In the genomic region with DNA sequence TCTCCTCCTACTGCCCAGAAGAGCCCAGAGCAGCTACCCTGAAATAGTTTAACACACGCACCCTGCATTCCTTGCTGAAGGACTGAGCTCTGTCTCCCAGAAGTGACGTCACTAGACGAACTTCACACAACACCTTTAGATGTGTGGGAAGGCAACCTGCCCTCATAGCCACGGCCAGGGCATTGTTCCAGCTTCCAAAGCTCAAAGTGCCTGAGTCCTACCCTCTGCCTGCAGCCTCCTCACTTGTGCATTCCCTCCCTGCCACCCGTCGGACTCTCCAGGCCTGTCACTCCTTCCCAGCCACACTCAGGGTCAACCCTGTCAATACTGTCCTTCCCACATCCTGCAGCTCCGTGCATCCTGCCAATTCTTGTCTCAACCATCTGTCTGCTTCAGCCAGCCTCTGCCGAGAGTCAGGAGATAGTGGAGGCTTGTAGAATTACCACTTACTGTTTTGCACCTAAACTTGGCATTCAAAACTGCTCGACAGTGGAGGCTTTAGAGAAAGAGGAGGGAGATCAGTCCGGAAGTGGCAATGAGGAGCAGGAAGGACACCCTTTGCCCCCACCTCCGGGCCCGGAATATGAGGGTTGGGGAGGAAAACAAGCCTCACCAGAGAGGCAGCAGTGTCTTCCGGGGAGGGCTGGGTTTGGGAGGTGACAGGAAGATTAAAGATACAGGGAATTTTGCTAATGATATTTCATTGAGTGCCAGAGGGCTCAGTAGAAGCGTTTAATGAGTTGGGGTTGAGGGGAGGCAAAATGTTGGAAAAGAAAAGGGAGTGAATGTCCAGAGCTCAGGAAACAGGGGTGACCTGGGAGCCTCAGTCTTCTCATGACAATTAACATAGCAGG, we compare ENCODE assay signal across 1 cellular context.
A peak's percentile ranks its signal among the peaks of the same experiment; 100 is the strongest.
TF ChIP-seq lines count a peak whose summit lies in the region.

No MANE protein-coding gene starts in this region.

TF ChIP-seq in K562, 482 proteins besides CTCF, POLR2A, EP300 and RAD21 (continued from another document and continues in another):
- TF ChIP-seq, protein P1, sequence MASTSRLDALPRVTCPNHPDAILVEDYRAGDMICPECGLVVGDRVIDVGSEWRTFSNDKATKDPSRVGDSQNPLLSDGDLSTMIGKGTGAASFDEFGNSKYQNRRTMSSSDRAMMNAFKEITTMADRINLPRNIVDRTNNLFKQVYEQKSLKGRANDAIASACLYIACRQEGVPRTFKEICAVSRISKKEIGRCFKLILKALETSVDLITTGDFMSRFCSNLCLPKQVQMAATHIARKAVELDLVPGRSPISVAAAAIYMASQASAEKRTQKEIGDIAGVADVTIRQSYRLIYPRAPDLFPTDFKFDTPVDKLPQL (IDR thresholded peaks at IDR 0.05; ENCODE audit: extremely low read depth, insufficient read length): no peak
- TF ChIP-seq NCOA6 (IDR thresholded peaks at IDR 0.05) (no peak), CREM (IDR thresholded peaks at IDR 0.05; ENCODE audit: low read depth) (peak; percentile 54), TRIM28 (IDR thresholded peaks at IDR 0.05) (no peak), CEBPB (tag; IDR thresholded peaks at IDR 0.05) (no peak), JUN (IDR thresholded peaks at IDR 0.05; ENCODE audit: borderline replicate concordance, low read depth, low read length) (no peak), JUN (CRISPR knock-in tag; IDR thresholded peaks at IDR 0.05; ENCODE audit: borderline replicate concordance) (no peak), SMARCB1 (IDR thresholded peaks at IDR 0.05; ENCODE audit: insufficient read length, low read depth) (no peak), EHMT2 (IDR thresholded peaks at IDR 0.05) (peak; percentile 43; the same call in 1 of the 2 replicates), FOXA1 (IDR thresholded peaks at IDR 0.05; ENCODE audit: borderline replicate concordance) (no peak), MTA1 (IDR thresholded peaks at IDR 0.05; ENCODE audit: borderline replicate concordance) (no peak), HMGN3 (IDR thresholded peaks at IDR 0.05; ENCODE audit: borderline replicate concordance, extremely low read depth, insufficient read length, low read depth, low read length) (no peak), HNRNPL (IDR thresholded peaks at IDR 0.05; ENCODE audit: low read depth, low read length) (no peak), FOXK1 (CRISPR knock-in tag; IDR thresholded peaks at IDR 0.05; ENCODE audit: borderline replicate concordance) (no peak), ZNF695 (CRISPR knock-in tag; IDR thresholded peaks at IDR 0.05) (no peak), STAT5B (CRISPR knock-in tag; IDR thresholded peaks at IDR 0.05) (no peak), SRF (CRISPR knock-in tag; IDR thresholded peaks at IDR 0.05) (no peak), GTF2E2 (tag; IDR thresholded peaks at IDR 0.05) (0 out of 2 replicates have a peak, but pooled peaks have one; percentile 40), NR2C2 (CRISPR knock-in tag; IDR thresholded peaks at IDR 0.05) (no peak), NR2C2 (tag; IDR thresholded peaks at IDR 0.05) (peak; percentile 95), PRMT5 (CRISPR knock-in tag; IDR thresholded peaks at IDR 0.05) (no peak), ZNF668 (CRISPR knock-in tag; IDR thresholded peaks at IDR 0.05) (no peak), PHB (CRISPR knock-in tag; IDR thresholded peaks at IDR 0.05) (no peak), FOXP1 (CRISPR knock-in tag; IDR thresholded peaks at IDR 0.05) (no peak), NFE2 (IDR thresholded peaks at IDR 0.05; ENCODE audit: low read depth) (no peak), GATAD2B (IDR thresholded peaks at IDR 0.05; ENCODE audit: borderline replicate concordance) (no peak), GTF2F1 (IDR thresholded peaks at IDR 0.05; ENCODE audit: low read depth, low read length) (no peak), SREBF2 (CRISPR knock-in tag; IDR thresholded peaks at IDR 0.05) (no peak), EGR1 (conservative IDR thresholded peaks at IDR 0.05) (no peak), FOS (IDR thresholded peaks at IDR 0.05; ENCODE audit: extremely low read depth, insufficient read length) (no peak), KLF10 (CRISPR knock-in tag; IDR thresholded peaks at IDR 0.05) (no peak), MEIS2 (IDR thresholded peaks at IDR 0.05; ENCODE audit: partially characterized antibody) (peak; percentile 22), NCOA1 (IDR thresholded peaks at IDR 0.05; ENCODE audit: low read depth) (no peak), CHD2 (IDR thresholded peaks at IDR 0.05; ENCODE audit: low read depth, low read length) (no peak), POLR3G (IDR thresholded peaks at IDR 0.05; ENCODE audit: extremely low read depth, insufficient read length, insufficient replicate concordance) (no peak)
- TF ChIP-seq, protein P2, sequence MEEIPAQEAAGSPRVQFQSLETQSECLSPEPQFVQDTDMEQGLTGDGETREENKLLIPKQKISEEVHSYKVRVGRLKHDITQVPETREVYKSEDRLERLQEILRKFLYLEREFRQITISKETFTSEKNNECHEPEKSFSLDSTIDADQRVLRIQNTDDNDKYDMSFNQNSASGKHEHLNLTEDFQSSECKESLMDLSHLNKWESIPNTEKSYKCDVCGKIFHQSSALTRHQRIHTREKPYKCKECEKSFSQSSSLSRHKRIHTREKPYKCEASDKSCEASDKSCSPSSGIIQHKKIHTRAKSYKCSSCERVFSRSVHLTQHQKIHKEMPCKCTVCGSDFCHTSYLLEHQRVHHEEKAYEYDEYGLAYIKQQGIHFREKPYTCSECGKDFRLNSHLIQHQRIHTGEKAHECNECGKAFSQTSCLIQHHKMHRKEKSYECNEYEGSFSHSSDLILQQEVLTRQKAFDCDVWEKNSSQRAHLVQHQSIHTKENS (CRISPR knock-in tag; IDR thresholded peaks at IDR 0.05): no peak
- TF ChIP-seq, protein P3, sequence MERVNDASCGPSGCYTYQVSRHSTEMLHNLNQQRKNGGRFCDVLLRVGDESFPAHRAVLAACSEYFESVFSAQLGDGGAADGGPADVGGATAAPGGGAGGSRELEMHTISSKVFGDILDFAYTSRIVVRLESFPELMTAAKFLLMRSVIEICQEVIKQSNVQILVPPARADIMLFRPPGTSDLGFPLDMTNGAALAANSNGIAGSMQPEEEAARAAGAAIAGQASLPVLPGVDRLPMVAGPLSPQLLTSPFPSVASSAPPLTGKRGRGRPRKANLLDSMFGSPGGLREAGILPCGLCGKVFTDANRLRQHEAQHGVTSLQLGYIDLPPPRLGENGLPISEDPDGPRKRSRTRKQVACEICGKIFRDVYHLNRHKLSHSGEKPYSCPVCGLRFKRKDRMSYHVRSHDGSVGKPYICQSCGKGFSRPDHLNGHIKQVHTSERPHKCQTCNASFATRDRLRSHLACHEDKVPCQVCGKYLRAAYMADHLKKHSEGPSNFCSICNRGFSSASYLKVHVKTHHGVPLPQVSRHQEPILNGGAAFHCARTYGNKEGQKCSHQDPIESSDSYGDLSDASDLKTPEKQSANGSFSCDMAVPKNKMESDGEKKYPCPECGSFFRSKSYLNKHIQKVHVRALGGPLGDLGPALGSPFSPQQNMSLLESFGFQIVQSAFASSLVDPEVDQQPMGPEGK (CRISPR knock-in tag; IDR thresholded peaks at IDR 0.05; ENCODE audit: borderline replicate concordance): no peak
- TF ChIP-seq, protein P4, sequence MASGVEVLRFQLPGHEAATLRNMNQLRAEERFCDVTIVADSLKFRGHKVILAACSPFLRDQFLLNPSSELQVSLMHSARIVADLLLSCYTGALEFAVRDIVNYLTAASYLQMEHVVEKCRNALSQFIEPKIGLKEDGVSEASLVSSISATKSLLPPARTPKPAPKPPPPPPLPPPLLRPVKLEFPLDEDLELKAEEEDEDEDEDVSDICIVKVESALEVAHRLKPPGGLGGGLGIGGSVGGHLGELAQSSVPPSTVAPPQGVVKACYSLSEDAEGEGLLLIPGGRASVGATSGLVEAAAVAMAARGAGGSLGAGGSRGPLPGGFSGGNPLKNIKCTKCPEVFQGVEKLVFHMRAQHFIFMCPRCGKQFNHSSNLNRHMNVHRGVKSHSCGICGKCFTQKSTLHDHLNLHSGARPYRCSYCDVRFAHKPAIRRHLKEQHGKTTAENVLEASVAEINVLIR (CRISPR knock-in tag; IDR thresholded peaks at IDR 0.05): no peak
- TF ChIP-seq, protein P5, sequence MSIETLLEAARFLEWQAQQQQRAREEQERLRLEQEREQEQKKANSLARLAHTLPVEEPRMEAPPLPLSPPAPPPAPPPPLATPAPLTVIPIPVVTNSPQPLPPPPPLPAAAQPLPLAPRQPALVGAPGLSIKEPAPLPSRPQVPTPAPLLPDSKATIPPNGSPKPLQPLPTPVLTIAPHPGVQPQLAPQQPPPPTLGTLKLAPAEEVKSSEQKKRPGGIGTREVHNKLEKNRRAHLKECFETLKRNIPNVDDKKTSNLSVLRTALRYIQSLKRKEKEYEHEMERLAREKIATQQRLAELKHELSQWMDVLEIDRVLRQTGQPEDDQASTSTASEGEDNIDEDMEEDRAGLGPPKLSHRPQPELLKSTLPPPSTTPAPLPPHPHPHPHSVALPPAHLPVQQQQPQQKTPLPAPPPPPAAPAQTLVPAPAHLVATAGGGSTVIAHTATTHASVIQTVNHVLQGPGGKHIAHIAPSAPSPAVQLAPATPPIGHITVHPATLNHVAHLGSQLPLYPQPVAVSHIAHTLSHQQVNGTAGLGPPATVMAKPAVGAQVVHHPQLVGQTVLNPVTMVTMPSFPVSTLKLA (conservative IDR thresholded peaks at IDR 0.05): peak in 1 of 2 experiments; percentile 19; a peak in 1 of 4 replicates
- TF ChIP-seq, protein P6, sequence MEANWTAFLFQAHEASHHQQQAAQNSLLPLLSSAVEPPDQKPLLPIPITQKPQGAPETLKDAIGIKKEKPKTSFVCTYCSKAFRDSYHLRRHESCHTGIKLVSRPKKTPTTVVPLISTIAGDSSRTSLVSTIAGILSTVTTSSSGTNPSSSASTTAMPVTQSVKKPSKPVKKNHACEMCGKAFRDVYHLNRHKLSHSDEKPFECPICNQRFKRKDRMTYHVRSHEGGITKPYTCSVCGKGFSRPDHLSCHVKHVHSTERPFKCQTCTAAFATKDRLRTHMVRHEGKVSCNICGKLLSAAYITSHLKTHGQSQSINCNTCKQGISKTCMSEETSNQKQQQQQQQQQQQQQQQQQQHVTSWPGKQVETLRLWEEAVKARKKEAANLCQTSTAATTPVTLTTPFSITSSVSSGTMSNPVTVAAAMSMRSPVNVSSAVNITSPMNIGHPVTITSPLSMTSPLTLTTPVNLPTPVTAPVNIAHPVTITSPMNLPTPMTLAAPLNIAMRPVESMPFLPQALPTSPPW (CRISPR knock-in tag; IDR thresholded peaks at IDR 0.05): peak; percentile 38
- TF ChIP-seq, protein P7, sequence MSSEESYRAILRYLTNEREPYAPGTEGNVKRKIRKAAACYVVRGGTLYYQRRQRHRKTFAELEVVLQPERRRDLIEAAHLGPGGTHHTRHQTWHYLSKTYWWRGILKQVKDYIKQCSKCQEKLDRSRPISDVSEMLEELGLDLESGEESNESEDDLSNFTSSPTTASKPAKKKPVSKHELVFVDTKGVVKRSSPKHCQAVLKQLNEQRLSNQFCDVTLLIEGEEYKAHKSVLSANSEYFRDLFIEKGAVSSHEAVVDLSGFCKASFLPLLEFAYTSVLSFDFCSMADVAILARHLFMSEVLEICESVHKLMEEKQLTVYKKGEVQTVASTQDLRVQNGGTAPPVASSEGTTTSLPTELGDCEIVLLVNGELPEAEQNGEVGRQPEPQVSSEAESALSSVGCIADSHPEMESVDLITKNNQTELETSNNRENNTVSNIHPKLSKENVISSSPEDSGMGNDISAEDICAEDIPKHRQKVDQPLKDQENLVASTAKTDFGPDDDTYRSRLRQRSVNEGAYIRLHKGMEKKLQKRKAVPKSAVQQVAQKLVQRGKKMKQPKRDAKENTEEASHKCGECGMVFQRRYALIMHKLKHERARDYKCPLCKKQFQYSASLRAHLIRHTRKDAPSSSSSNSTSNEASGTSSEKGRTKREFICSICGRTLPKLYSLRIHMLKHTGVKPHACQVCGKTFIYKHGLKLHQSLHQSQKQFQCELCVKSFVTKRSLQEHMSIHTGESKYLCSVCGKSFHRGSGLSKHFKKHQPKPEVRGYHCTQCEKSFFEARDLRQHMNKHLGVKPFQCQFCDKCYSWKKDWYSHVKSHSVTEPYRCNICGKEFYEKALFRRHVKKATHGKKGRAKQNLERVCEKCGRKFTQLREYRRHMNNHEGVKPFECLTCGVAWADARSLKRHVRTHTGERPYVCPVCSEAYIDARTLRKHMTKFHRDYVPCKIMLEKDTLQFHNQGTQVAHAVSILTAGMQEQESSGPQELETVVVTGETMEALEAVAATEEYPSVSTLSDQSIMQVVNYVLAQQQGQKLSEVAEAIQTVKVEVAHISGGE (CRISPR knock-in tag; IDR thresholded peaks at IDR 0.05): peak in 1 of 3 experiments; percentile 68; a peak in 1 of 6 replicates
- TF ChIP-seq, protein P8, sequence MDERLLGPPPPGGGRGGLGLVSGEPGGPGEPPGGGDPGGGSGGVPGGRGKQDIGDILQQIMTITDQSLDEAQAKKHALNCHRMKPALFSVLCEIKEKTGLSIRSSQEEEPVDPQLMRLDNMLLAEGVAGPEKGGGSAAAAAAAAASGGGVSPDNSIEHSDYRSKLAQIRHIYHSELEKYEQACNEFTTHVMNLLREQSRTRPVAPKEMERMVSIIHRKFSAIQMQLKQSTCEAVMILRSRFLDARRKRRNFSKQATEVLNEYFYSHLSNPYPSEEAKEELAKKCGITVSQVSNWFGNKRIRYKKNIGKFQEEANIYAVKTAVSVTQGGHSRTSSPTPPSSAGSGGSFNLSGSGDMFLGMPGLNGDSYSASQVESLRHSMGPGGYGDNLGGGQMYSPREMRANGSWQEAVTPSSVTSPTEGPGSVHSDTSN (CRISPR knock-in tag; IDR thresholded peaks at IDR 0.05; ENCODE audit: low read depth): no peak
- TF ChIP-seq, protein P8 (tag; conservative IDR thresholded peaks at IDR 0.05; ENCODE audit: low read depth): 0 out of 2 replicates have a peak, but pooled peaks have one; percentile 40
- TF ChIP-seq, protein P9, sequence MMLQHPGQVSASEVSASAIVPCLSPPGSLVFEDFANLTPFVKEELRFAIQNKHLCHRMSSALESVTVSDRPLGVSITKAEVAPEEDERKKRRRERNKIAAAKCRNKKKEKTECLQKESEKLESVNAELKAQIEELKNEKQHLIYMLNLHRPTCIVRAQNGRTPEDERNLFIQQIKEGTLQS (IDR thresholded peaks at IDR 0.05): peak; percentile 51; the same call in 1 of the 2 replicates
- TF ChIP-seq, protein P9 (CRISPR knock-in tag; conservative IDR thresholded peaks at IDR 0.05): no peak
- TF ChIP-seq, protein P10, sequence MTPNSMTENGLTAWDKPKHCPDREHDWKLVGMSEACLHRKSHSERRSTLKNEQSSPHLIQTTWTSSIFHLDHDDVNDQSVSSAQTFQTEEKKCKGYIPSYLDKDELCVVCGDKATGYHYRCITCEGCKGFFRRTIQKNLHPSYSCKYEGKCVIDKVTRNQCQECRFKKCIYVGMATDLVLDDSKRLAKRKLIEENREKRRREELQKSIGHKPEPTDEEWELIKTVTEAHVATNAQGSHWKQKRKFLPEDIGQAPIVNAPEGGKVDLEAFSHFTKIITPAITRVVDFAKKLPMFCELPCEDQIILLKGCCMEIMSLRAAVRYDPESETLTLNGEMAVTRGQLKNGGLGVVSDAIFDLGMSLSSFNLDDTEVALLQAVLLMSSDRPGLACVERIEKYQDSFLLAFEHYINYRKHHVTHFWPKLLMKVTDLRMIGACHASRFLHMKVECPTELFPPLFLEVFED (CRISPR knock-in tag; conservative IDR thresholded peaks at IDR 0.05): no peak
